In the genomic region with DNA sequence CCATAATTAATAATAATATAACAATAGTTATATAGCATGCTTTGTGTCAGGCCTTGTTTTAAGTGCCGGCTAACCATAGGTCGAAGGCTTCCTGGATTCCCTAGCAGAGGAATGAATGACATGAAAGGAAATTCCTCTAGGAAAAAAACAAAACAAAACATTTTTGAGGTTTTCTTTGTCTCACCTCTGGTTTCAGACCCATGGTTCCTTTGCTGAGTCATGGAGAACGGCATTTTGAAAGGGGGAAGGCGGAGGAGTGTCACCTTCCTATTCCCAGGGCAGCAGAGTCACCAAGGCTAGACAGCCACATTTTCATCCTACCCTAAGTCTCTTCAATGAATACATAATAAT, we compare ENCODE assay signal across 11 cellular contexts. TPM values are rescaled to one million over a fixed set of nuclear protein-coding genes. Genes with fewer than 3 reads are reported as not detected.
A peak's percentile ranks its signal among the peaks of the same experiment; 100 is the strongest.
DNase-seq lines count a peak whose midpoint lies in the region; ATAC-seq and TF ChIP-seq lines count a peak whose summit lies in the region.
"Had no signal": no experiment of that assay in that cellular context is flagged by ENCODE, and none has a peak within 500 bp of the region (broad histone marks: within the 10 kb centered on the region; RNA-seq: fewer than 3 reads in every experiment).

No MANE protein-coding gene starts in this region.

- H3K4me2 ChIP-seq in neural progenitor cell = peak overlapping the region; percentile 29

- no peak overlapping the region for H3K4me3 ChIP-seq in neural progenitor cell
- H3K4me3 ChIP-seq: colonic mucosa had no signal

- peaks cover 8% of the 10 kb centered on the region for H3K27me3 Mint-ChIP-seq in neural progenitor cell (ENCODE audit: insufficient read depth, low read depth)
- H3K27me3 Mint-ChIP-seq: naive B cell had no signal

- H3K4me3 Mint-ChIP-seq in neural progenitor cell = no peak overlapping the region

- no peaks in the 10 kb centered on the region for H3K9me3 ChIP-seq in neural progenitor cell (ENCODE audit: low read depth)
- H3K9me3 ChIP-seq: colonic mucosa had no signal

- H4K20me1 ChIP-seq in neural progenitor cell (ENCODE audit: low read depth) = peaks cover 10% of the 10 kb centered on the region

- no peaks in the 10 kb centered on the region for H3K79me2 ChIP-seq in neural progenitor cell (ENCODE audit: low read depth)

- H3K9me3 Mint-ChIP-seq in neural progenitor cell = no peaks in the 10 kb centered on the region
- H3K9me3 Mint-ChIP-seq: naive B cell had no signal

- H3K4me1 ChIP-seq in neural progenitor cell = peaks cover 27% of the 10 kb centered on the region
- H3K4me1 ChIP-seq: colonic mucosa had no signal

- H2AFZ ChIP-seq in neural progenitor cell (replicated peaks) = no peak overlapping the region

- H3K27ac ChIP-seq in neural progenitor cell = no peak overlapping the region
- H3K27ac ChIP-seq: colonic mucosa had no signal

- H3K9ac ChIP-seq in neural progenitor cell = no peak overlapping the region

- H3K36me3 ChIP-seq in neural progenitor cell = no peaks in the 10 kb centered on the region
- H3K36me3 ChIP-seq: colonic mucosa had no signal

- H3F3A ChIP-seq in neural progenitor cell (ENCODE audit: low read depth) = peaks cover 20% of the 10 kb centered on the region

- H3K27me3 ChIP-seq in neural progenitor cell = no peaks in the 10 kb centered on the region
- H3K27me3 ChIP-seq: colonic mucosa had no signal

- DNase-seq in ELF-1 (ENCODE audit: low read depth, low spot score) (peak; percentile 71), LHCN-M2 (ENCODE audit: low read depth) (peak; percentile 79), dermis microvascular lymphatic vessel endothelial cell (ENCODE audit: low read depth in 2 of 2) (peak; percentile 22 to 73), neural progenitor cell (ENCODE audit: low spot score) (peak; percentile 22), occipital lobe (lab: John Stamatoyannopoulos, UW) (no peak), SKM-1 (lab: John Stamatoyannopoulos, UW; ENCODE audit: unreplicated experiment) (no peak)
- DNase-seq: colonic mucosa, naive B cell, NCI-H1105 treated with DMSO at 0.1 percent for 48 hours had no signal

- peaks cover 46% of the 10 kb centered on the region for H3K4me1 Mint-ChIP-seq in neural progenitor cell

- no peak for ATAC-seq in GM21619 (IDR thresholded peaks at IDR 0.05; ENCODE audit: unreplicated experiment)
- no peak for ATAC-seq in HG03460 (IDR thresholded peaks at IDR 0.05; ENCODE audit: unreplicated experiment)

- H3K36me3 Mint-ChIP-seq in neural progenitor cell = no peaks in the 10 kb centered on the region

- H3K27ac Mint-ChIP-seq in neural progenitor cell = no peak overlapping the region

- no peak for TF ChIP-seq CTCF in neural progenitor cell (IDR thresholded peaks at IDR 0.05)

RNA-seq across cellular contexts. Expression of a gene that starts 25.3 kb away (rescaled TPM):
- total RNA-seq in LHCN-M2 (2014; rRNA removed) = 176 and 251 TPM in 2 replicates
- 121 TPM for polyA plus RNA-seq in LHCN-M2 (2012)
- 31.3 and 55.6 TPM in 2 replicates for total RNA-seq in dermis microvascular lymphatic vessel endothelial cell
- total RNA-seq in neural progenitor cell (ENCODE audit: low replicate concordance) = 7.6 and 16.2 TPM in 2 replicates
- 19.2 TPM for total RNA-seq in occipital lobe

RNA-seq across cellular contexts. Expression of a gene that starts 45.6 kb away (rescaled TPM):
- 18.5 and 23.7 TPM in 2 replicates for total RNA-seq in LHCN-M2 (2014; rRNA removed)
- 25.7 TPM for polyA plus RNA-seq in LHCN-M2 (2012)
- 14.8 and 18.8 TPM in 2 replicates for total RNA-seq in dermis microvascular lymphatic vessel endothelial cell
- 11.5 and 31.7 TPM in 2 replicates for total RNA-seq in neural progenitor cell (ENCODE audit: low replicate concordance)
- total RNA-seq in occipital lobe = 14.0 TPM

RNA-seq across cellular contexts. Expression of a gene that starts 46.0 kb away (rescaled TPM):
- total RNA-seq in LHCN-M2 (2014; rRNA removed) = 22.5 and 26.2 TPM in 2 replicates
- 25.3 TPM for polyA plus RNA-seq in LHCN-M2 (2012)
- total RNA-seq in dermis microvascular lymphatic vessel endothelial cell = 28.5 and 34.3 TPM in 2 replicates
- total RNA-seq in neural progenitor cell (ENCODE audit: low replicate concordance) = 29.4 and 31.4 TPM in 2 replicates
- total RNA-seq in occipital lobe = 15.9 TPM

Comparison
In these comparisons a context has a peak if more than half of its experiments do, and no peak if none do; other contexts are left out.
1. DNase-seq: peak in ELF-1 (single experiment), LHCN-M2 (single experiment), dermis microvascular lymphatic vessel endothelial cell (2 of 2) and neural progenitor cell (single experiment); none in occipital lobe (single experiment) and SKM-1 (single experiment).